In the genomic region with DNA sequence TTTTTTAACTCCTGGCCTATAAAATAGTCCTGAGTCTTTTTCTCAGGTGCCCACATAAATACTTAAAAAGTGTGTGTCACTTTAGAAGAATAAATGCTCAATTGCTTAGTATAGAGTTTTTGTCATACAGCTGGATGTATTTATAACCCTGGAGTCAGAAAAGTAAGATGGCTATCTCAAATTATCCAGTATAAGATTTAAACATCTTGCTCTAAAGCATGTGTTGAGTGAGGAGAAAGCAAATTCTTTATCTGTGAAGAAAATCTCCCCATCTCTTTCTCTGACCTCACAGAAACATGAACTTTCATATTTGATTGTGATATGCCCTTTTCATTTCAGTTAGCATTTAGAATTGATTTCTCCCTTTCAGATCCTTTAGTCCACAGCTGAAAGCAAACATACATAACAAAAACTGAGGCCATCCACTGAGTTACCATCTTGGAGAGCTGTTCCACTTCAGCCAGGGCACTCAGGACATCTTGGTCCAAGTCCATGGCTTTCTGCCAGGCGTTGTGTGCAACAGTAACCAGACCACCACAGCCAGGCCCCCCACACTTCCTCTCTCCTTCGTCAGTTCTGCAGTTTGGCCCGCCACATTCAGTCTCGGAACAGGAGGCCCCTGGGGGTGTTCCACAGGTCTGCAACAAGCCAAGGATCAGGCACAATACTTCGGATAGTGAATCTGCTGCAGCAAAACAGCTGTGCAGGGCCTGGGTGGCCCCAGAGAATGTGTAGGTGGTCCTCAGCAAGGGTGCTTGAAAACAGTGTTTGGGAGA, we compare ENCODE assay signal across 18 cellular contexts. TPM values are rescaled to one million over a fixed set of nuclear protein-coding genes. Genes with fewer than 3 reads are reported as not detected.
A peak's percentile ranks its signal among the peaks of the same experiment; 100 is the strongest.
DNase-seq lines count a peak whose midpoint lies in the region; ATAC-seq and TF ChIP-seq lines count a peak whose summit lies in the region.
"Had no signal": no experiment of that assay in that cellular context is flagged by ENCODE, and none has a peak within 500 bp of the region (broad histone marks: within the 10 kb centered on the region; RNA-seq: fewer than 3 reads in every experiment).

No MANE protein-coding gene starts in this region.

- H3K27me3 Mint-ChIP-seq in activated CD8-positive, alpha-beta T cell treated with anti-CD3 and anti-CD28 coated beads for 36 hours = no peaks in the 10 kb centered on the region
- H3K27me3 Mint-ChIP-seq in activated CD8-positive, alpha-beta T cell treated with anti-CD3 and anti-CD28 coated beads, Interleukin-2, amount 10 ng/mL, durations not matched to agents 7 days and 5 days (ENCODE audit: low read depth) = no peaks in the 10 kb centered on the region
- H3K27me3 Mint-ChIP-seq in chondrocyte (ENCODE audit: low read depth) = no peaks in the 10 kb centered on the region
- H3K27me3 Mint-ChIP-seq: brain, type B pancreatic cell had no signal

- no peak overlapping the region for H3K4me3 Mint-ChIP-seq in activated CD8-positive, alpha-beta T cell treated with anti-CD3 and anti-CD28 coated beads for 36 hours
- no peak overlapping the region for H3K4me3 Mint-ChIP-seq in activated CD8-positive, alpha-beta T cell treated with anti-CD3 and anti-CD28 coated beads, Interleukin-2, amount 10 ng/mL, durations not matched to agents 7 days and 5 days
- H3K4me3 Mint-ChIP-seq in chondrocyte (ENCODE audit: unreplicated experiment) = no peak overlapping the region
- H3K4me3 Mint-ChIP-seq: activated naive CD4-positive, alpha-beta T cell treated with anti-CD3 and anti-CD28 coated beads for 36 hours; brain; type B pancreatic cell had no signal

- TF ChIP-seq CTCF in activated CD8-positive, alpha-beta T cell treated with anti-CD3 and anti-CD28 coated beads for 36 hours (IDR thresholded peaks at IDR 0.05) = no peak
- TF ChIP-seq CTCF in chondrocyte (IDR thresholded peaks at IDR 0.05) (no peak), smooth muscle cell (IDR thresholded peaks at IDR 0.05; ENCODE audit: borderline replicate concordance, insufficient read depth, poor library complexity, severe bottlenecking) (no peak)

- no peak overlapping the region for H3K4me3 ChIP-seq in smooth muscle cell
- H3K4me3 ChIP-seq: dorsolateral prefrontal cortex, skin epidermis had no signal

- intact Hi-C loops in activated CD8-positive, alpha-beta T cell treated with anti-CD3 and anti-CD28 coated beads for 36 hours (cut with micrococcal nuclease) = no loop called here
- intact Hi-C loops in left colon (cut with DNase I, micrococcal nuclease) = no loop called here

- CTCF ChIA-PET in activated CD8-positive, alpha-beta T cell treated with anti-CD3 and anti-CD28 coated beads for 36 hours (lab: Charles Lee) = no interaction called here
- CTCF ChIA-PET in activated CD8-positive, alpha-beta T cell treated with anti-CD3 and anti-CD28 coated beads, Interleukin-2, amount 10 ng/mL, durations not matched to agents 7 days and 5 days (lab: Charles Lee) = no interaction called here

- no peak overlapping the region for H2AFZ ChIP-seq in smooth muscle cell (ENCODE audit: low read depth)

- no peaks in the 10 kb centered on the region for H3K9me3 ChIP-seq in smooth muscle cell (replicated peaks; ENCODE audit: low read depth)

- peak overlapping the region; percentile 10 for H3K27ac Mint-ChIP-seq in activated CD8-positive, alpha-beta T cell treated with anti-CD3 and anti-CD28 coated beads for 36 hours
- H3K27ac Mint-ChIP-seq in activated CD8-positive, alpha-beta T cell treated with anti-CD3 and anti-CD28 coated beads, Interleukin-2, amount 10 ng/mL, durations not matched to agents 7 days and 5 days = no peak overlapping the region
- H3K27ac Mint-ChIP-seq in chondrocyte (ENCODE audit: unreplicated experiment) = peak overlapping the region; percentile 45
- H3K27ac Mint-ChIP-seq: activated naive CD4-positive, alpha-beta T cell treated with anti-CD3 and anti-CD28 coated beads for 36 hours had no signal

- H3K27ac ChIP-seq in smooth muscle cell (ENCODE audit: low read depth) = peak overlapping the region; percentile 87
- H3K27ac ChIP-seq: 22Rv1, skin epidermis had no signal

- no peaks in the 10 kb centered on the region for H3K79me2 ChIP-seq in smooth muscle cell (ENCODE audit: low read depth)

- H3K27me3 ChIP-seq in smooth muscle cell (ENCODE audit: low read depth) = no peaks in the 10 kb centered on the region
- H3K27me3 ChIP-seq: dorsolateral prefrontal cortex had no signal

- ATAC-seq in activated CD8-positive, alpha-beta T cell treated with anti-CD3 and anti-CD28 coated beads for 36 hours = no peak
- no peak for ATAC-seq in activated CD8-positive, alpha-beta T cell treated with anti-CD3 and anti-CD28 coated beads, Interleukin-2, amount 10 ng/mL, durations not matched to agents 7 days and 5 days
- ATAC-seq in left colon = peak; percentile 7

- DNase-seq in activated CD8-positive, alpha-beta T cell treated with anti-CD3 and anti-CD28 coated beads for 36 hours = no peak
- no peak for DNase-seq in activated CD8-positive, alpha-beta T cell treated with anti-CD3 and anti-CD28 coated beads, Interleukin-2, amount 10 ng/mL, durations not matched to agents 7 days and 5 days
- DNase-seq in chondrocyte (ENCODE audit: low spot score) = no peak
- DNase-seq in left colon = no peak
- no peak for DNase-seq in smooth muscle cell (lab: John Stamatoyannopoulos, UW; ENCODE audit: unreplicated experiment)
- DNase-seq in cerebellar cortex (ENCODE audit: low spot score) = no peak
- no peak for DNase-seq in NCI-H1930 (lab: John Stamatoyannopoulos, UW)
- DNase-seq in NCI-H774 (lab: John Stamatoyannopoulos, UW) = no peak
- DNase-seq: activated CD8-positive, alpha-beta memory T cell treated with anti-CD3 and anti-CD28 coated beads, Interleukin-2, amount 50 U/mL, for 4 hours; activated naive CD4-positive, alpha-beta T cell treated with anti-CD3 and anti-CD28 coated beads for 36 hours; DND-41; dorsolateral prefrontal cortex; NCI-H748 treated with DMSO at 0.1 percent for 48 hours; nucleus accumbens had no signal

- peaks cover 54% of the 10 kb centered on the region for H3F3A ChIP-seq in smooth muscle cell (ENCODE audit: low read depth)

- H3K9me3 Mint-ChIP-seq in activated CD8-positive, alpha-beta T cell treated with anti-CD3 and anti-CD28 coated beads for 36 hours = no peaks in the 10 kb centered on the region
- H3K9me3 Mint-ChIP-seq in activated CD8-positive, alpha-beta T cell treated with anti-CD3 and anti-CD28 coated beads, Interleukin-2, amount 10 ng/mL, durations not matched to agents 7 days and 5 days (ENCODE audit: insufficient read depth) = no peaks in the 10 kb centered on the region
- H3K9me3 Mint-ChIP-seq in chondrocyte (ENCODE audit: low read depth) = no peaks in the 10 kb centered on the region
- H3K9me3 Mint-ChIP-seq: activated naive CD4-positive, alpha-beta T cell treated with anti-CD3 and anti-CD28 coated beads for 36 hours; brain; type B pancreatic cell had no signal

- H3K4me1 Mint-ChIP-seq in activated CD8-positive, alpha-beta T cell treated with anti-CD3 and anti-CD28 coated beads for 36 hours (ENCODE audit: low read depth) = peaks cover 17% of the 10 kb centered on the region
- no peaks in the 10 kb centered on the region for H3K4me1 Mint-ChIP-seq in activated CD8-positive, alpha-beta T cell treated with anti-CD3 and anti-CD28 coated beads, Interleukin-2, amount 10 ng/mL, durations not matched to agents 7 days and 5 days (ENCODE audit: low read depth)
- peaks cover 55% of the 10 kb centered on the region for H3K4me1 Mint-ChIP-seq in chondrocyte (ENCODE audit: low read depth)

- no peaks in the 10 kb centered on the region for H4K20me1 ChIP-seq in smooth muscle cell (ENCODE audit: low read depth)

- WGBS in smooth muscle cell (ENCODE audit: low lambda C conversion rate) = 49% methylated on average over 5 of the region's 5 CpGs

- peaks cover 32% of the 10 kb centered on the region for H3K36me3 ChIP-seq in smooth muscle cell (ENCODE audit: low read depth)

- H3K9ac ChIP-seq in smooth muscle cell (ENCODE audit: low read depth) = no peak overlapping the region

- no peak overlapping the region for H3K4me2 ChIP-seq in smooth muscle cell

- H3K36me3 Mint-ChIP-seq in activated CD8-positive, alpha-beta T cell treated with anti-CD3 and anti-CD28 coated beads for 36 hours (ENCODE audit: low read depth) = peaks cover 14% of the 10 kb centered on the region
- H3K36me3 Mint-ChIP-seq in activated CD8-positive, alpha-beta T cell treated with anti-CD3 and anti-CD28 coated beads, Interleukin-2, amount 10 ng/mL, durations not matched to agents 7 days and 5 days (ENCODE audit: low read depth) = peaks cover 12% of the 10 kb centered on the region
- peaks cover 53% of the 10 kb centered on the region for H3K36me3 Mint-ChIP-seq in chondrocyte (ENCODE audit: low read depth)

- POLR2A ChIA-PET in activated CD8-positive, alpha-beta T cell treated with anti-CD3 and anti-CD28 coated beads for 36 hours (lab: Charles Lee) = no interaction called here
- POLR2A ChIA-PET in activated CD8-positive, alpha-beta T cell treated with anti-CD3 and anti-CD28 coated beads, Interleukin-2, amount 10 ng/mL, durations not matched to agents 7 days and 5 days (lab: Charles Lee) = no interaction called here

- peaks cover 41% of the 10 kb centered on the region for H3K4me1 ChIP-seq in smooth muscle cell (ENCODE audit: low read depth)

RNA-seq across cellular contexts. Expression of a gene that starts 40.9 kb away (rescaled TPM):
- 100 to 1,000 TPM in 1 of 2 experiments, 10 to 100 TPM in 1; 99.8 to 102 TPM for total RNA-seq in activated CD8-positive, alpha-beta T cell treated with anti-CD3 and anti-CD28 coated beads for 36 hours
- 10 to 100 TPM; 61.2 to 65.0 TPM for total RNA-seq in activated CD8-positive, alpha-beta T cell treated with anti-CD3 and anti-CD28 coated beads, Interleukin-2, amount 10 ng/mL, durations not matched to agents 7 days and 5 days
- total RNA-seq in chondrocyte = 60.3 to 69.6 TPM (median 62.7 TPM) in 3 replicates
- total RNA-seq in left colon = 100 to 1,000 TPM; 129 to 139 TPM
- 165 and 172 TPM in 2 replicates for total RNA-seq in smooth muscle cell
- polyA plus RNA-seq in smooth muscle cell = 51.4 and 71.4 TPM in 2 replicates
